In the genomic region with DNA sequence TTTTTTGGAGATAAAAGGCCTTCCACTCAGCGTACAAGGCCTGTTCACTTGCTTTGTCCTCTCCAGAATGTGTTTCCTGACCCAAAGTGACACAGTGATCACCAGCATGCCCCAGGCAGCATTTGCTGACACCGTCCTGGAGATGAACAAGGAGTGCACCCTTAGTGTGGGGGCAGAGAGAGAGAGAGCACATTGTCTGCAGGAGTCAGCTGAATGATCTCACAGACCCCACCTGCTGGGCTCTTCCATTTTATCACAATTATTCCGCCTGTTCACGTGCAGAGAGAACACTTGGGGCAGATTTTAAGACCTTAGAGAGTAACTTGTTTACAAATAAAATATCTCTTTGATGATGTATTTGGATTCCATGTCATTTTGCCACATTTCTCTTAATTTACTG, we compare ENCODE assay signal across 18 cellular contexts. TPM values are rescaled to one million over a fixed set of nuclear protein-coding genes. Genes with fewer than 3 reads are reported as not detected.
DNase-seq lines count a peak whose midpoint lies in the region; ATAC-seq and TF ChIP-seq lines count a peak whose summit lies in the region.
"Had no signal": no experiment of that assay in that cellular context is flagged by ENCODE, and none has a peak within 500 bp of the region (broad histone marks: within the 10 kb centered on the region; RNA-seq: fewer than 3 reads in every experiment).

No MANE protein-coding gene starts in this region.

- H3K27ac ChIP-seq in Karpas-422 (ENCODE audit: low read length), result no peak overlapping the region
- H3K27ac ChIP-seq in VCaP, result no peak overlapping the region
- H3K27ac ChIP-seq in ascending aorta, result no peak overlapping the region
- H3K27ac ChIP-seq: HL-60, prostate gland, SJCRH30 had no signal

- no peaks in the 10 kb centered on the region for H3K36me3 ChIP-seq in Karpas-422 (ENCODE audit: insufficient read depth, low read length)
- no peaks in the 10 kb centered on the region for H3K36me3 ChIP-seq in ascending aorta
- H3K36me3 ChIP-seq: prostate gland, SJCRH30 had no signal

- H3K9ac ChIP-seq in Karpas-422 (ENCODE audit: low read length), result no peak overlapping the region

- H3K36me3 Mint-ChIP-seq in neural crest cell (ENCODE audit: low read depth), result no peaks in the 10 kb centered on the region
- no peaks in the 10 kb centered on the region for H3K36me3 Mint-ChIP-seq in stimulated activated effector memory CD8-positive, alpha-beta T cell treated with anti-CD3 and anti-CD28 coated beads, Interleukin-12 subunit alpha, Interleukin-12 subunit beta, amount 100 ng/mL, for 72 hours

- H3K4me3 ChIP-seq in Karpas-422 (ENCODE audit: low read length), result no peak overlapping the region
- H3K4me3 ChIP-seq in ascending aorta, result no peak overlapping the region
- H3K4me3 ChIP-seq: prostate gland, SJCRH30 had no signal

- no peak for ATAC-seq in HG03108 (IDR thresholded peaks at IDR 0.05; ENCODE audit: unreplicated experiment)
- ATAC-seq in stimulated activated effector memory CD8-positive, alpha-beta T cell treated with anti-CD3 and anti-CD28 coated beads, Interleukin-12 subunit alpha, Interleukin-12 subunit beta, amount 100 ng/mL, for 72 hours, result no peak

- DNase-seq in DMS53 (lab: John Stamatoyannopoulos, UW) (peak; percentile 9), DMS53 treated with DMSO at 0.1 percent for 48 hours (lab: John Stamatoyannopoulos, UW; ENCODE audit: unreplicated experiment) (no peak), Karpas-422 (peak; percentile 52), neural crest cell (ENCODE audit: low read depth, low spot score) (no peak), ascending aorta (ENCODE audit: low spot score in 2 of 2) (no peak)
- DNase-seq in stimulated activated effector memory CD8-positive, alpha-beta T cell treated with anti-CD3 and anti-CD28 coated beads, Interleukin-12 subunit alpha, Interleukin-12 subunit beta, amount 100 ng/mL, for 72 hours (ENCODE audit: low spot score in 2 of 2), result no peak
- DNase-seq: aorta; CD4-positive, alpha-beta T cell; cortex of kidney; kidney glomerular epithelial cell; NCI-H2107; stimulated activated CD4-positive, alpha-beta T cell treated with anti-CD3 and anti-CD28 coated beads, Interleukin-12 subunit alpha, Interleukin-12 subunit beta, amount 100 ng/mL, for 4 hours had no signal

- H3K79me2 ChIP-seq in Karpas-422 (ENCODE audit: low read length), result no peaks in the 10 kb centered on the region

- H3K27me3 ChIP-seq in Karpas-422 (ENCODE audit: low read length), result no peaks in the 10 kb centered on the region
- H3K27me3 ChIP-seq in ascending aorta, result no peaks in the 10 kb centered on the region
- H3K27me3 ChIP-seq: SJCRH30 had no signal

- H3K4me3 Mint-ChIP-seq in neural crest cell, result no peak overlapping the region
- no peak overlapping the region for H3K4me3 Mint-ChIP-seq in stimulated activated effector memory CD8-positive, alpha-beta T cell treated with anti-CD3 and anti-CD28 coated beads, Interleukin-12 subunit alpha, Interleukin-12 subunit beta, amount 100 ng/mL, for 72 hours
- H3K4me3 Mint-ChIP-seq: CD4-positive, alpha-beta T cell had no signal

- H3K9me3 Mint-ChIP-seq in neural crest cell, result peaks cover 2% of the 10 kb centered on the region
- no peaks in the 10 kb centered on the region for H3K9me3 Mint-ChIP-seq in stimulated activated effector memory CD8-positive, alpha-beta T cell treated with anti-CD3 and anti-CD28 coated beads, Interleukin-12 subunit alpha, Interleukin-12 subunit beta, amount 100 ng/mL, for 72 hours
- H3K9me3 Mint-ChIP-seq: CD4-positive, alpha-beta T cell had no signal

- intact Hi-C loops in ascending aorta (cut with DNase I), result no loop called here

- no peaks in the 10 kb centered on the region for H3K9me3 ChIP-seq in Karpas-422 (ENCODE audit: low read length)
- no peaks in the 10 kb centered on the region for H3K9me3 ChIP-seq in ascending aorta
- H3K9me3 ChIP-seq: prostate gland, SJCRH30 had no signal

- H3K4me2 ChIP-seq in Karpas-422 (ENCODE audit: low read depth, low read length, poor library complexity, severe bottlenecking), result no peak overlapping the region

- TF ChIP-seq CTCF in VCaP (conservative IDR thresholded peaks at IDR 0.05) (peak; percentile 39; the same call in 1 of the 2 replicates), neural crest cell (conservative IDR thresholded peaks at IDR 0.05) (peak; percentile 23), ascending aorta (IDR thresholded peaks at IDR 0.05) (no peak)

- no peaks in the 10 kb centered on the region for H3K9me2 ChIP-seq in Karpas-422 (replicated peaks; ENCODE audit: insufficient read depth, low read length)

- H3K4me1 ChIP-seq in Karpas-422 (ENCODE audit: low read length) (no peaks in the 10 kb centered on the region), ascending aorta (no peaks in the 10 kb centered on the region)
- H3K4me1 ChIP-seq: prostate gland, SJCRH30 had no signal

- H2AFZ ChIP-seq in Karpas-422 (ENCODE audit: low read length), result no peak overlapping the region

- H4K20me1 ChIP-seq in Karpas-422 (ENCODE audit: insufficient read depth, low read depth, low read length), result no peaks in the 10 kb centered on the region

- H3K27me3 Mint-ChIP-seq in neural crest cell (ENCODE audit: low read depth), result peaks cover 5% of the 10 kb centered on the region

- peaks cover 14% of the 10 kb centered on the region for H3K4me1 Mint-ChIP-seq in neural crest cell
- H3K4me1 Mint-ChIP-seq in stimulated activated effector memory CD8-positive, alpha-beta T cell treated with anti-CD3 and anti-CD28 coated beads, Interleukin-12 subunit alpha, Interleukin-12 subunit beta, amount 100 ng/mL, for 72 hours, result peaks cover 5% of the 10 kb centered on the region

- no peak overlapping the region for H3K27ac Mint-ChIP-seq in neural crest cell (ENCODE audit: unreplicated experiment)
- H3K27ac Mint-ChIP-seq in stimulated activated effector memory CD8-positive, alpha-beta T cell treated with anti-CD3 and anti-CD28 coated beads, Interleukin-12 subunit alpha, Interleukin-12 subunit beta, amount 100 ng/mL, for 72 hours, result no peak overlapping the region
- H3K27ac Mint-ChIP-seq: CD4-positive, alpha-beta T cell had no signal

RNA-seq across cellular contexts. Expression of a gene that starts 22.4 kb away (rescaled TPM):
- not detected in 2 replicates for total RNA-seq in Karpas-422 (2014; rRNA removed; shearing (Covaris generic); ENCODE audit: low replicate concordance)
- total RNA-seq in neural crest cell (not detected in 2 replicates), ascending aorta (not detected)
- total RNA-seq: CD4-positive, alpha-beta T cell; G401; prostate gland; SJCRH30 had no signal

RNA-seq across cellular contexts. Expression of a gene that starts 49.3 kb away (rescaled TPM):
- not detected in 2 replicates for total RNA-seq in Karpas-422 (2014; rRNA removed; shearing (Covaris generic); ENCODE audit: low replicate concordance)
- not detected in 2 replicates for total RNA-seq in neural crest cell
- not detected for total RNA-seq in ascending aorta
- total RNA-seq: CD4-positive, alpha-beta T cell; SJCRH30 had no signal

RNA-seq across cellular contexts. Expression of a gene that starts 53.2 kb away (rescaled TPM):
- not detected in 2 replicates for total RNA-seq in Karpas-422 (2014; rRNA removed; shearing (Covaris generic); ENCODE audit: low replicate concordance)
- total RNA-seq in neural crest cell, result not detected in 2 replicates
- total RNA-seq in ascending aorta, result not detected
- total RNA-seq: aorta; CD4-positive, alpha-beta T cell; G401; SJCRH30 had no signal

RNA-seq across cellular contexts. Expression of a gene that starts 53.3 kb away (rescaled TPM):
- total RNA-seq in Karpas-422 (2014; rRNA removed; shearing (Covaris generic); ENCODE audit: low replicate concordance), result not detected in 2 replicates
- total RNA-seq in neural crest cell (not detected in 2 replicates), ascending aorta (not detected)
- total RNA-seq: aorta; CD4-positive, alpha-beta T cell; G401; SJCRH30 had no signal

Comparison
In these comparisons a context has a peak if more than half of its experiments do, and no peak if none do; other contexts are left out.
1. DNase-seq: peak in DMS53 (single experiment) and Karpas-422 (single experiment); none in DMS53 treated with DMSO at 0.1 percent for 48 hours (single experiment), neural crest cell (single experiment), ascending aorta (0 of 2) and stimulated activated effector memory CD8-positive, alpha-beta T cell treated with anti-CD3 and anti-CD28 coated beads, Interleukin-12 subunit alpha, Interleukin-12 subunit beta, amount 100 ng/mL, for 72 hours (0 of 2).
2. CTCF ChIP-seq: peak in VCaP (single experiment) and neural crest cell (single experiment); none in ascending aorta (0 of 3).